ENCODE assay signal across 8 cellular contexts in the genomic region with DNA sequence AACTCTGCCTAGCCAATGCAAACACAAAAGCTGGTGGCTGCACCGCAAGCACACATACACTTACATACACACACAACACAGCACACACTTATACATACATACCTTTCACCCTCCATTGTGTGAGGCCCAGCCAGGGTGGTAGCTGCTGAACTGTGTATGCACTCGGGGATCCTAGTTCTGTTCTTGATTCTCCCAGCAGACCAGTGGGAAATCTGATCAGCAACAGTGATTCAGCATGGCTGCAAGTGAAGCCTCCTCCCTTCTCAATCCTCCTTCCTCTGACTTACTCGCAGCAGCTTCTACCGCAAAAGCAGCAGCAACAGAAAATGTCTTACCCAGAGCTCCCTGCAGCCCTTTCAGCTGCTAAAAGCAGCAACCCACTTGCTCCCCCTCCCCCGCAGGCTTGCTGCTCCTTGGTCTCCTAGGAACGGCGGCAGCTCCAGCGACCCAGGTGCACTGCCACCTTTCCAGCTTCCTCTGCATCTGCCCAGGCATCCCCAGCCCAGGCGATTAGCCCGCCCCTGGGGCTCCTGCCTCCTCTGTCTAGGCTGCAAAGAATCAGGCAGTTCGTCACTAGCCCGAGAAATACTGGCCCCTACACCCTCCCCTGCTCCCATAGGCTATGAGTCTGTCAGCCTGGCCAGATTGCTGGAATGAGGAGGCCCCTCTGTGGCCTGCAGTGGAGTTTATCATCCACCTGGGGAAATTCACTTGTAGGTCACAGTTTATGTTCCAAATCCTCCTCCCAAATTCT. TPM values are rescaled to one million over a fixed set of nuclear protein-coding genes. Genes with fewer than 3 reads are reported as not detected.
DNase-seq lines count a peak whose midpoint lies in the region; ATAC-seq, FAIRE-seq and TF ChIP-seq lines count a peak whose summit lies in the region.

A gene with protein sequence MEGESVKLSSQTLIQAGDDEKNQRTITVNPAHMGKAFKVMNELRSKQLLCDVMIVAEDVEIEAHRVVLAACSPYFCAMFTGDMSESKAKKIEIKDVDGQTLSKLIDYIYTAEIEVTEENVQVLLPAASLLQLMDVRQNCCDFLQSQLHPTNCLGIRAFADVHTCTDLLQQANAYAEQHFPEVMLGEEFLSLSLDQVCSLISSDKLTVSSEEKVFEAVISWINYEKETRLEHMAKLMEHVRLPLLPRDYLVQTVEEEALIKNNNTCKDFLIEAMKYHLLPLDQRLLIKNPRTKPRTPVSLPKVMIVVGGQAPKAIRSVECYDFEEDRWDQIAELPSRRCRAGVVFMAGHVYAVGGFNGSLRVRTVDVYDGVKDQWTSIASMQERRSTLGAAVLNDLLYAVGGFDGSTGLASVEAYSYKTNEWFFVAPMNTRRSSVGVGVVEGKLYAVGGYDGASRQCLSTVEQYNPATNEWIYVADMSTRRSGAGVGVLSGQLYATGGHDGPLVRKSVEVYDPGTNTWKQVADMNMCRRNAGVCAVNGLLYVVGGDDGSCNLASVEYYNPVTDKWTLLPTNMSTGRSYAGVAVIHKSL (minus strand): TSS at position 559 of the 754 bp plus-strand sequence. CDS start 443 bp downstream, at position 116.

- POLR2A ChIA-PET in OCI-LY7 (lab: Charles Lee) = no interaction called here

- H3K79me2 ChIP-seq in OCI-LY7 (ENCODE audit: insufficient read depth, low read depth, low read length) = no peaks in the 10 kb centered on the region

- 0 out of 2 replicates have a peak, but pooled peaks cover 7% of the 10 kb centered on the region for H3K9me3 ChIP-seq in OCI-LY7 (ENCODE audit: low read length)
- no peaks in the 10 kb centered on the region for H3K9me3 ChIP-seq in pancreas

- intact Hi-C loops in OCI-LY7 (cut with micrococcal nuclease; ENCODE audit: unreplicated experiment) = no loop called here
- intact Hi-C loops in left ventricle myocardium superior (cut with micrococcal nuclease) = loop anchor here (2.0 kb wide), 1 partner anchor 75 kb away; no protein-coding TSS in a partner anchor
- intact Hi-C loops in pancreas (cut with DNase I) = loop anchor here in 1 of 3 donors (10.0 kb wide), 1 partner anchor 91 kb away; no protein-coding TSS in a partner anchor

- H3K27ac ChIP-seq in 22Rv1 (no peak within 1 kb of the TSS; the same call in 1 of the 2 replicates), OCI-LY7 (ENCODE audit: low read depth, low read length, poor library complexity, severe bottlenecking) (no peak within 1 kb of the TSS), angular gyrus (ENCODE audit: low read depth, low read length) (peak within 1 kb of the TSS; percentile 54), pancreas (peak within 1 kb of the TSS in 2 of 4 donors; percentile 5 to 57)

- no peak for FAIRE-seq in pancreas (lab: Jason Lieb, UNC)

- no peaks in the 10 kb centered on the region for H4K20me1 ChIP-seq in OCI-LY7 (ENCODE audit: insufficient read depth, low read length)

- H3K4me2 ChIP-seq in OCI-LY7 (ENCODE audit: low read length) = peak within 1 kb of the TSS; percentile 50

- peak within 1 kb of the TSS; percentile 19 for H3K4me3 ChIP-seq in OCI-LY7 (ENCODE audit: low read depth, low read length, poor library complexity, severe bottlenecking)
- H3K4me3 ChIP-seq in pancreas = peak within 1 kb of the TSS in 2 of 4 donors; percentile 24 to 40

- CTCF ChIA-PET in OCI-LY7 (lab: Charles Lee; ENCODE audit: unreplicated experiment) = interaction anchor here (0.5 kb wide), 1 partner anchor 101 kb away, joined by 3 read pairs; no protein-coding TSS in a partner anchor

- H3K36me3 ChIP-seq in OCI-LY7 (ENCODE audit: insufficient read depth, low read length) = no peaks in the 10 kb centered on the region
- no peaks in the 10 kb centered on the region for H3K36me3 ChIP-seq in pancreas

- H3K4me1 ChIP-seq in OCI-LY7 (ENCODE audit: insufficient read depth, low read length, poor library complexity, severe bottlenecking) (peaks cover 6% of the 10 kb centered on the region), pancreas (no peaks in the 10 kb centered on the region)

- no peaks in the 10 kb centered on the region for H3K9me2 ChIP-seq in OCI-LY7 (ENCODE audit: insufficient read depth, low read length)

- DNase-seq in OCI-LY7 (ENCODE audit: low spot score) = peak; percentile 18
- peak; percentile 49 for DNase-seq in left ventricle myocardium superior
- DNase-seq in pancreas = peak; percentile 23 to 67 (median 40)

- H3K27me3 ChIP-seq in pancreas = no peaks in the 10 kb centered on the region

- 23 to 28% methylated on average over 12 of the region's 12 CpGs for WGBS in pancreas, 2 donors

- ATAC-seq in GM18502 (IDR thresholded peaks at IDR 0.05; ENCODE audit: poor library complexity, unreplicated experiment) (peak; percentile 61), HG03045 (IDR thresholded peaks at IDR 0.05; ENCODE audit: unreplicated experiment) (peak; percentile 67), left ventricle myocardium superior (peak; percentile 57), pancreas (peak; percentile 69 to 86 (median 84)), HG03469 (IDR thresholded peaks at IDR 0.05; ENCODE audit: unreplicated experiment) (no peak)

- peak within 1 kb of the TSS; percentile 44 for H2AFZ ChIP-seq in OCI-LY7 (ENCODE audit: low read length)

- no TSS peak for BruUV-seq in OCI-LY7 (replicated peaks; lab: Mats Ljungman, UMichigan)

- TF ChIP-seq CTCF in 22Rv1 (IDR thresholded peaks at IDR 0.05) = peak; percentile 29; the same call in 1 of the 2 replicates
- TF ChIP-seq CTCF in OCI-LY7 (conservative IDR thresholded peaks at IDR 0.05; ENCODE audit: low read length) = peak; percentile 35
- no peak for TF ChIP-seq CTCF in pancreas (IDR thresholded peaks at IDR 0.05)

RNA-seq across cellular contexts. Expression of the gene that starts here (rescaled TPM):
- total RNA-seq in OCI-LY7 (2014; rRNA removed; shearing (Covaris generic)) = 0.23 and 0.28 TPM in 2 replicates
- 5.2 and 6.2 TPM in 2 replicates for total RNA-seq in OCI-LY7 (2022)
- 24.5 TPM for total RNA-seq in left ventricle myocardium superior
- 1 to 10 TPM; 1.8 to 4.7 (median 2.9) TPM for total RNA-seq in pancreas
- 1 to 10 TPM; 3.4 to 6.6 TPM for polyA plus RNA-seq in pancreas

Comparison
In these comparisons a context has a peak if more than half of its experiments do, and no peak if none do; other contexts are left out.
1. CTCF ChIP-seq: peak in 22Rv1 (single experiment) and OCI-LY7 (single experiment); none in pancreas (0 of 4).
2. Peak in every context shown above with its lines, with median percentiles within 50 percentile points of each other: DNase-seq.